Comparison of ENCODE assay signal across 12 cellular contexts in the genomic region with DNA sequence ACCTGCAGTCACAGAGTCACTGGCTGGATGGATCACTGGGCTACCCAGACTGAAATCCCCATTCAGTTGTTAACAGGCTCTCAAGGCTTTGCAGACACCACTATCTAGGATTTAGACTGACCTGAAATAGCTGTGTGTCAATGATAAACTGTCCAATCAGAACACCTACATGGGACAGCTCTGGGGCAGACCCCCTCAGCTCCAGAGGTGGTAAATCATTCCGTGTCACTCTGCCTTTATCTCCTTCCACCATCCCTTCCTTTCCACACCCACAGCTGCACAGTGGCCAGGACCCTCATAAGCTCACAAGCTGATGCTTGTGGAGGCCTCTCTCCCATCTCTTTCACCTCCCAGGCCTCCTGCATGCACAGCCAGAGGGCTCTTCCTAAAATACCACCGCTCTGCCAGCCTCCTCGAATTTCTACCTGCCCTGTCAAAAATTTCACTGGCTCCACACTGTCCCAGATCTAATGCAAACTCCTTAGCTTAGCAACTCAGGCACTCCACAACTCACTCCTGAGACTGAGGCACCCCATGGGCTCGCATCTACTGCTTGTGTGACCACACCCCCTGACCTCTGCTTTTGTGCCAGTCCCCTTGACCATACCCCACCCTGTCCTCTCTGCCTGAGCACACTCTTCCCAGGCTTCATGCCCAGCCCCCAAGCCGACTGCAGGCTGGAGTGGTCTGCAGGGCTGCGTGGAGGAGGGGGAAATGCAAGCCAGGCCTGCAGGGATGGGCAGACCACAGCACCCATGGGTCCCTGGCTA. TPM values are rescaled to one million over a fixed set of nuclear protein-coding genes. Genes with fewer than 3 reads are reported as not detected.
DNase-seq lines count a peak whose midpoint lies in the region; ATAC-seq, FAIRE-seq and TF ChIP-seq lines count a peak whose summit lies in the region.
"Had no signal": no experiment of that assay in that cellular context is flagged by ENCODE, and none has a peak within 500 bp of the region (broad histone marks: within the 10 kb centered on the region; RNA-seq: fewer than 3 reads in every experiment).

No MANE protein-coding gene starts in this region.

- H3K27ac Mint-ChIP-seq in activated T-cell treated with anti-CD3 and anti-CD28 coated beads, Interleukin-2, amount 50 U/mL, for 72 hours = peak overlapping the region; percentile 24
- peak overlapping the region; percentile 91 for H3K27ac Mint-ChIP-seq in activated T-helper 1 cell treated with anti-CD3 and anti-CD28 coated beads, Interleukin-12 subunit alpha, Interleukin-12 subunit beta, Interleukin-2, Interleukin-4 antibody, amounts not matched to agents 30 ng/mL and 10 ng/mL and 1 ng/mL, durations not matched to agents 14 hours and 24 hours and 36 hours
- peak overlapping the region; percentile 51 to 99 (median 96) for H3K27ac Mint-ChIP-seq in immature natural killer cell
- H3K27ac Mint-ChIP-seq in type B pancreatic cell = peak overlapping the region; percentile 12

- FAIRE-seq in RCC 7860 (lab: Jason Lieb, UNC) = no peak

- no peak for DNase-seq in activated T-cell treated with anti-CD3 and anti-CD28 coated beads, Interleukin-2, amount 50 U/mL, for 72 hours
- no peak for DNase-seq in activated T-cell treated with anti-CD3 and anti-CD28 coated beads, Interleukin-2, amount 50 U/mL, for 4 hours
- DNase-seq in activated T-helper 1 cell treated with anti-CD3 and anti-CD28 coated beads, Interleukin-12 subunit alpha, Interleukin-12 subunit beta, Interleukin-2, Interleukin-4 antibody, amounts not matched to agents 30 ng/mL and 10 ng/mL and 1 ng/mL, durations not matched to agents 14 hours and 24 hours and 36 hours (ENCODE audit: low spot score) = no peak
- no peak for DNase-seq in immature natural killer cell
- no peak for DNase-seq in type B pancreatic cell (ENCODE audit: extremely low spot score, unreplicated experiment)
- DNase-seq in RCC 7860 (ENCODE audit: low spot score) = no peak
- DNase-seq: activated CD4-positive, alpha-beta T cell treated with anti-CD3 and anti-CD28 coated beads, Interleukin-2, amount 50 U/mL, for 1 hour; NCI-H1417 treated with DMSO at 0.1 percent for 48 hours; NCI-H748 treated with DMSO at 0.1 percent for 48 hours; stimulated activated naive CD4-positive, alpha-beta T cell treated with Interleukin-2 at 50 U/mL for 16 hours had no signal

- H3K27me3 Mint-ChIP-seq in activated T-cell treated with anti-CD3 and anti-CD28 coated beads, Interleukin-2, amount 50 U/mL, for 72 hours (ENCODE audit: low read depth) = no peaks in the 10 kb centered on the region
- no peaks in the 10 kb centered on the region for H3K27me3 Mint-ChIP-seq in activated T-cell treated with anti-CD3 and anti-CD28 coated beads, Interleukin-2, amount 50 U/mL, for 4 hours (ENCODE audit: low read depth)
- H3K27me3 Mint-ChIP-seq in activated T-helper 1 cell treated with anti-CD3 and anti-CD28 coated beads, Interleukin-12 subunit alpha, Interleukin-12 subunit beta, Interleukin-2, Interleukin-4 antibody, amounts not matched to agents 30 ng/mL and 10 ng/mL and 1 ng/mL, durations not matched to agents 14 hours and 24 hours and 36 hours (ENCODE audit: insufficient read depth) = no peaks in the 10 kb centered on the region
- H3K27me3 Mint-ChIP-seq in immature natural killer cell (ENCODE audit: low read depth in 3 of 3) (peaks cover under 1 to 15% (median 5%) of the 10 kb centered on the region in 3 donors), type B pancreatic cell (no peaks in the 10 kb centered on the region)

- intact Hi-C loops in activated T-helper 1 cell treated with anti-CD3 and anti-CD28 coated beads, Interleukin-12 subunit alpha, Interleukin-12 subunit beta, Interleukin-2, Interleukin-4 antibody, amounts not matched to agents 30 ng/mL and 10 ng/mL and 1 ng/mL, durations not matched to agents 14 hours and 24 hours and 36 hours (cut with micrococcal nuclease) = no loop called here

- peaks cover 96% of the 10 kb centered on the region for H3K4me1 Mint-ChIP-seq in activated T-cell treated with anti-CD3 and anti-CD28 coated beads, Interleukin-2, amount 50 U/mL, for 72 hours (ENCODE audit: low read depth)
- peaks cover 95% of the 10 kb centered on the region for H3K4me1 Mint-ChIP-seq in activated T-cell treated with anti-CD3 and anti-CD28 coated beads, Interleukin-2, amount 50 U/mL, for 4 hours (ENCODE audit: low read depth)
- peaks cover 96% of the 10 kb centered on the region for H3K4me1 Mint-ChIP-seq in activated T-helper 1 cell treated with anti-CD3 and anti-CD28 coated beads, Interleukin-12 subunit alpha, Interleukin-12 subunit beta, Interleukin-2, Interleukin-4 antibody, amounts not matched to agents 30 ng/mL and 10 ng/mL and 1 ng/mL, durations not matched to agents 14 hours and 24 hours and 36 hours (ENCODE audit: low read depth)
- H3K4me1 Mint-ChIP-seq in immature natural killer cell (peaks cover 96 to 97% of the 10 kb centered on the region in 2 donors), type B pancreatic cell (ENCODE audit: unreplicated experiment) (peaks cover 52% of the 10 kb centered on the region)

- TF ChIP-seq CTCF in type B pancreatic cell (conservative IDR thresholded peaks at IDR 0.05) = no peak

- H3K9me3 Mint-ChIP-seq in activated T-cell treated with anti-CD3 and anti-CD28 coated beads, Interleukin-2, amount 50 U/mL, for 72 hours = no peaks in the 10 kb centered on the region
- H3K9me3 Mint-ChIP-seq in activated T-cell treated with anti-CD3 and anti-CD28 coated beads, Interleukin-2, amount 50 U/mL, for 4 hours = no peaks in the 10 kb centered on the region
- H3K9me3 Mint-ChIP-seq in activated T-helper 1 cell treated with anti-CD3 and anti-CD28 coated beads, Interleukin-12 subunit alpha, Interleukin-12 subunit beta, Interleukin-2, Interleukin-4 antibody, amounts not matched to agents 30 ng/mL and 10 ng/mL and 1 ng/mL, durations not matched to agents 14 hours and 24 hours and 36 hours = no peaks in the 10 kb centered on the region
- H3K9me3 Mint-ChIP-seq in immature natural killer cell = no peaks in the 10 kb centered on the region
- H3K9me3 Mint-ChIP-seq in type B pancreatic cell = no peaks in the 10 kb centered on the region

- no peak for ATAC-seq in activated T-cell treated with anti-CD3 and anti-CD28 coated beads, Interleukin-2, amount 50 U/mL, for 72 hours (replicated peaks in 1 of 2)
- ATAC-seq in activated T-cell treated with anti-CD3 and anti-CD28 coated beads, Interleukin-2, amount 50 U/mL, for 4 hours = no peak
- ATAC-seq in HG03175 (IDR thresholded peaks at IDR 0.05; ENCODE audit: unreplicated experiment) (no peak), GM18517 (IDR thresholded peaks at IDR 0.05; ENCODE audit: unreplicated experiment) (no peak)

- peaks cover 0 to 3% of the 10 kb centered on the region in 2 donors for H3K36me3 Mint-ChIP-seq in activated T-cell treated with anti-CD3 and anti-CD28 coated beads, Interleukin-2, amount 50 U/mL, for 72 hours (ENCODE audit: insufficient read depth in 2 of 2)
- peaks cover 7% of the 10 kb centered on the region for H3K36me3 Mint-ChIP-seq in activated T-cell treated with anti-CD3 and anti-CD28 coated beads, Interleukin-2, amount 50 U/mL, for 4 hours (ENCODE audit: insufficient read depth)
- H3K36me3 Mint-ChIP-seq in activated T-helper 1 cell treated with anti-CD3 and anti-CD28 coated beads, Interleukin-12 subunit alpha, Interleukin-12 subunit beta, Interleukin-2, Interleukin-4 antibody, amounts not matched to agents 30 ng/mL and 10 ng/mL and 1 ng/mL, durations not matched to agents 14 hours and 24 hours and 36 hours (ENCODE audit: low read depth) = peaks cover 32% of the 10 kb centered on the region
- H3K36me3 Mint-ChIP-seq in immature natural killer cell (no peaks in the 10 kb centered on the region), type B pancreatic cell (peaks cover 11% of the 10 kb centered on the region)

- H3K4me3 Mint-ChIP-seq in activated T-cell treated with anti-CD3 and anti-CD28 coated beads, Interleukin-2, amount 50 U/mL, for 72 hours = no peak overlapping the region
- no peak overlapping the region for H3K4me3 Mint-ChIP-seq in activated T-cell treated with anti-CD3 and anti-CD28 coated beads, Interleukin-2, amount 50 U/mL, for 4 hours
- H3K4me3 Mint-ChIP-seq in activated T-helper 1 cell treated with anti-CD3 and anti-CD28 coated beads, Interleukin-12 subunit alpha, Interleukin-12 subunit beta, Interleukin-2, Interleukin-4 antibody, amounts not matched to agents 30 ng/mL and 10 ng/mL and 1 ng/mL, durations not matched to agents 14 hours and 24 hours and 36 hours = no peak overlapping the region
- H3K4me3 Mint-ChIP-seq in immature natural killer cell (peak overlapping the region; percentile 11 to 51 (median 23)), type B pancreatic cell (no peak overlapping the region)

RNA-seq across cellular contexts. Expression of gene CAPZB, which starts 5.8 kb away (rescaled TPM):
- total RNA-seq in activated T-cell treated with anti-CD3 and anti-CD28 coated beads, Interleukin-2, amount 50 U/mL, for 72 hours = 100 to 1,000 TPM; 336 to 373 TPM
- total RNA-seq in activated T-cell treated with anti-CD3 and anti-CD28 coated beads, Interleukin-2, amount 50 U/mL, for 4 hours = 100 to 1,000 TPM; 262 to 285 (median 264) TPM
- total RNA-seq in activated T-helper 1 cell treated with anti-CD3 and anti-CD28 coated beads, Interleukin-12 subunit alpha, Interleukin-12 subunit beta, Interleukin-2, Interleukin-4 antibody, amounts not matched to agents 30 ng/mL and 10 ng/mL and 1 ng/mL, durations not matched to agents 14 hours and 24 hours and 36 hours = 317 and 323 TPM in 2 replicates
- 100 to 1,000 TPM; 447 to 644 (median 455) TPM for polyA plus RNA-seq in immature natural killer cell
- total RNA-seq in type B pancreatic cell (ENCODE audit: low replicate concordance) = 264 and 286 TPM in 2 replicates

Comparison
In these comparisons a context has a peak if more than half of its experiments do, and no peak if none do; other contexts are left out.
1. H3K27ac Mint-ChIP-seq: peak in every context shown above with its lines; median percentile 96 in immature natural killer cell; 91 in activated T-helper 1 cell treated with anti-CD3 and anti-CD28 coated beads, Interleukin-12 subunit alpha, Interleukin-12 subunit beta, Interleukin-2, Interleukin-4 antibody, amounts not matched to agents 30 ng/mL and 10 ng/mL and 1 ng/mL, durations not matched to agents 14 hours and 24 hours and 36 hours; 24 in activated T-cell treated with anti-CD3 and anti-CD28 coated beads, Interleukin-2, amount 50 U/mL, for 72 hours; 12 in type B pancreatic cell.
2. H3K4me3 Mint-ChIP-seq: peak in immature natural killer cell (5 of 5); none in activated T-cell treated with anti-CD3 and anti-CD28 coated beads, Interleukin-2, amount 50 U/mL, for 72 hours (0 of 2), activated T-cell treated with anti-CD3 and anti-CD28 coated beads, Interleukin-2, amount 50 U/mL, for 4 hours (single experiment), activated T-helper 1 cell treated with anti-CD3 and anti-CD28 coated beads, Interleukin-12 subunit alpha, Interleukin-12 subunit beta, Interleukin-2, Interleukin-4 antibody, amounts not matched to agents 30 ng/mL and 10 ng/mL and 1 ng/mL, durations not matched to agents 14 hours and 24 hours and 36 hours (single experiment) and type B pancreatic cell (single experiment).